In the genomic region with DNA sequence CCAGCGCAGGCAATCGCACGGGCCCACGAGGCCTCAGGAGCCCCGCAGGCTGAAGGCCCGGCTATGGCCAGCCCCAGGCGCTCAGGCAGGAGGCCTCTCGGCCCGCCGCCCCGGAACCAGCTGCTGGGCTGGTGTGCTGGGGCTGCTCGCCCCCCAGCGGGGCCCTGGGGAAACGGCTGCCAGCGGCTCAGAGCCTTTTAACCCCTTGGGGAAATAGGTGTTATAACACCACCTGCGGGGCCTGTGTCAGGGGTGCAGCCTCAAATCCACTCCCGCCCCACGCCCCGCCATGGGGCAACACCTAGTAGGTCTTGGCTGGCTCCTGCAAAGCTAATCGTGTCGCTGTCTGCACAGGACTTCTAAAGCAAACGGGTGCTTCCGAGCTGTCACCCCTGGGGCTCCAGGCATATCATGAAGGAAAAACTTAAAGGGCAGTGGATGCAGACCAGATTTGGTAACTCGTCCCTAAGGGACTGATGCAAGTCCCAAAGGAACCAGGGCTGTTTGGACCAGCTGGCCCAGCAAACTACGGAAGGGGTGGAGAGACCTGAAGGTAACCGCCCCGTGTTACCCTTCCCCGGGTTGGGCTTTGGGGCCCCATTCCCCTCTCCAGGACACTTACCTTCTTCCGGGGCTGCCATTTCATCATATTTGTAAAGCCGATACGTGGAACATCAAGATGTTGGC, we compare ENCODE assay signal across 8 cellular contexts.
DNase-seq lines count a peak whose midpoint lies in the region; ATAC-seq lines count a peak whose summit lies in the region.

No MANE protein-coding gene starts in this region.

- no peaks in the 10 kb centered on the region for H3K27me3 ChIP-seq in HUES6 (ENCODE audit: control insufficient read depth, insufficient read depth, low read length)
- H3K27me3 ChIP-seq in skeletal muscle tissue (ENCODE audit: control insufficient read depth in 3 of 3, insufficient read depth in 3 of 3, low read length in 3 of 3) = no peaks in the 10 kb centered on the region
- no peaks in the 10 kb centered on the region for H3K27me3 ChIP-seq in SJCRH30

- H3K9ac ChIP-seq in HUES6 (ENCODE audit: low read length) = peak overlapping the region; percentile 76
- peak overlapping the region; percentile 78 to 82 (median 78) for H3K9ac ChIP-seq in skeletal muscle tissue (ENCODE audit: low read depth in 1 of 3, low read length in 3 of 3)

- H3K36me3 ChIP-seq in HUES6 (ENCODE audit: control insufficient read depth, insufficient read depth, low read length) (no peaks in the 10 kb centered on the region), skeletal muscle tissue (ENCODE audit: control insufficient read depth in 3 of 3, insufficient read depth in 3 of 3, low read length in 3 of 3) (no peaks in the 10 kb centered on the region), SJCRH30 (no peaks in the 10 kb centered on the region)

- H3K9me3 Mint-ChIP-seq in immature natural killer cell = no peaks in the 10 kb centered on the region

- peak overlapping the region in 3 of 6 donors; percentile 25 to 86 (median 36) for H3K27ac Mint-ChIP-seq in immature natural killer cell

- H3K4me3 ChIP-seq in HUES6 (ENCODE audit: low read depth, low read length) (peak overlapping the region; percentile 78), skeletal muscle tissue (ENCODE audit: low read length in 3 of 3) (peak overlapping the region; percentile 83 to 84 (median 84)), SJCRH30 (no peak overlapping the region)

- ATAC-seq in activated CD4-positive, CD25-positive, alpha-beta regulatory T cell treated with anti-CD3 and anti-CD28 coated beads, Interleukin-2, amount 50 U/mL, for 24 hours = peak; percentile 84 to 87
- ATAC-seq in GM18867 (IDR thresholded peaks at IDR 0.05; ENCODE audit: unreplicated experiment) = no peak

- peaks cover 2 to 7% (median 6%) of the 10 kb centered on the region in 3 donors for H3K27me3 Mint-ChIP-seq in immature natural killer cell (ENCODE audit: low read depth in 3 of 3)

- no peaks in the 10 kb centered on the region for H3K36me3 Mint-ChIP-seq in immature natural killer cell

- H3K4me1 Mint-ChIP-seq in immature natural killer cell = peaks cover 23 to 30% of the 10 kb centered on the region in 2 donors

- peak overlapping the region; percentile 86 to 92 (median 88) for H3K4me3 Mint-ChIP-seq in immature natural killer cell

- H3K27ac ChIP-seq in HUES6 (ENCODE audit: low read depth, low read length) (peak overlapping the region; percentile 46; the same call in 1 of the 2 replicates), skeletal muscle tissue (ENCODE audit: low read depth, low read length) (peak overlapping the region; percentile 70), SJCRH30 (no peak overlapping the region)

- H3K9me3 ChIP-seq in HUES6 (ENCODE audit: control insufficient read depth, insufficient read depth, low read depth, low read length) (no peaks in the 10 kb centered on the region), skeletal muscle tissue (ENCODE audit: control insufficient read depth in 3 of 3, low read length in 3 of 3) (no peaks in the 10 kb centered on the region), SJCRH30 (replicated peaks) (no peaks in the 10 kb centered on the region)

- H3K4me1 ChIP-seq in HUES6 (ENCODE audit: control insufficient read depth, insufficient read depth, low read length) (peaks cover 10% of the 10 kb centered on the region; the same call in 1 of the 2 replicates), skeletal muscle tissue (ENCODE audit: control insufficient read depth in 3 of 3, insufficient read depth in 3 of 3, low read length in 3 of 3) (peaks cover 23 to 33% (median 28%) of the 10 kb centered on the region in 3 donors), SJCRH30 (peaks cover 4% of the 10 kb centered on the region)

- peak; percentile 39 for DNase-seq in DMS114 treated with DMSO at 0.1 percent for 48 hours (lab: John Stamatoyannopoulos, UW; ENCODE audit: unreplicated experiment)
- peak; percentile 9 for DNase-seq in central memory CD4-positive, alpha-beta T cell
- peak; percentile 53 to 55 (median 54) for DNase-seq in immature natural killer cell
- no peak for DNase-seq in SJCRH30

Comparison
In these comparisons a context has a peak if more than half of its experiments do, and no peak if none do; other contexts are left out.
1. DNase-seq: peak in DMS114 treated with DMSO at 0.1 percent for 48 hours (single experiment), central memory CD4-positive, alpha-beta T cell (single experiment) and immature natural killer cell (3 of 3); none in SJCRH30 (0 of 2).